In genomic region chr19:12794936-12795335, GRCh38 we compare ENCODE assay signal across 10 cellular contexts. TPM values are rescaled to one million over a fixed set of nuclear protein-coding genes. Genes with fewer than 3 reads are reported as not detected.
DNase-seq lines count a peak whose midpoint lies in the region; ATAC-seq and TF ChIP-seq lines count a peak whose summit lies in the region.
"Had no signal": no experiment of that assay in that cellular context is flagged by ENCODE, and none has a peak within 500 bp of the region (broad histone marks: within the 10 kb centered on the region; RNA-seq: fewer than 3 reads in every experiment).

No MANE protein-coding gene starts in this region.

- H4K8ac ChIP-seq in H9 (replicated peaks; ENCODE audit: insufficient read length, low read depth, low read length): no peak overlapping the region

- H4K20me1 ChIP-seq in H9 (ENCODE audit: control insufficient read depth, insufficient read depth, insufficient read length) (no peaks in the 10 kb centered on the region), smooth muscle cell (ENCODE audit: low read depth) (peaks cover 24% of the 10 kb centered on the region)

- H3K4me3 ChIP-seq in esophagus squamous epithelium (peak overlapping the region in 1 of 4 donors; percentile 89), smooth muscle cell (peak overlapping the region; percentile 4)

- no peak overlapping the region for H2BK12ac ChIP-seq in H9 (ENCODE audit: insufficient read length, low read depth, low read length)

- H3K36me3 ChIP-seq in esophagus squamous epithelium: peaks cover 0 to 34% (median 11%) of the 10 kb centered on the region in 3 donors
- no peaks in the 10 kb centered on the region for H3K36me3 ChIP-seq in smooth muscle cell (ENCODE audit: low read depth)

- H3K27me3 Mint-ChIP-seq in H9 (ENCODE audit: low read depth) (peaks cover 8% of the 10 kb centered on the region), WTC11 (ENCODE audit: low read depth) (peaks cover 32% of the 10 kb centered on the region)

- H3K9me3 ChIP-seq in H9 (ENCODE audit: control insufficient read depth, low read depth, low read length): no peaks in the 10 kb centered on the region
- H3K9me3 ChIP-seq in esophagus squamous epithelium: no peaks in the 10 kb centered on the region
- H3K9me3 ChIP-seq in smooth muscle cell (replicated peaks; ENCODE audit: low read depth): no peaks in the 10 kb centered on the region

- no CpG with 5 or more reads among the region's 9 CpGs for WGBS in H9 (ENCODE audit: extremely low coverage, insufficient read length, low lambda C conversion rate)
- 76 to 78% methylated on average over 8 to 9 of the region's 9 CpGs for WGBS in esophagus squamous epithelium, 2 donors
- 89% methylated on average over 9 of the region's 9 CpGs for WGBS in smooth muscle cell (ENCODE audit: low lambda C conversion rate)

- H4K5ac ChIP-seq in H9 (ENCODE audit: insufficient read length, low read depth, low read length): no peak overlapping the region

- H3K4me2 ChIP-seq in H9 (ENCODE audit: insufficient read depth, insufficient read length, low read length) (no peak overlapping the region), smooth muscle cell (peak overlapping the region; percentile 93)

- H3K27me3 ChIP-seq in H9 (ENCODE audit: insufficient read depth, low read length) (no peaks in the 10 kb centered on the region; the same call in 1 of the 2 replicates), esophagus squamous epithelium (no peaks in the 10 kb centered on the region), smooth muscle cell (ENCODE audit: low read depth) (no peaks in the 10 kb centered on the region)

- H2BK15ac ChIP-seq in H9 (ENCODE audit: low read depth, low read length): no peak overlapping the region

- H3K79me1 ChIP-seq in H9 (ENCODE audit: insufficient read depth, low read depth, low read length, poor library complexity, severe bottlenecking): peaks cover under 1% of the 10 kb centered on the region

- intact Hi-C loops in esophagus squamous epithelium (cut with DNase I): no loop called here

- POLR2A ChIA-PET in WTC11 (lab: Charles Lee): interaction anchor here (0.6 to 1.7 kb wide), 2 partner anchors 14 to 29 kb away, joined by 3 to 4 read pairs; no protein-coding TSS in a partner anchor

- H3K9me3 Mint-ChIP-seq in H9 (no peaks in the 10 kb centered on the region), WTC11 (no peaks in the 10 kb centered on the region)

- H3K23me2 ChIP-seq in H9 (ENCODE audit: insufficient read length, low read depth, low read length, poor library complexity, severe bottlenecking): peaks cover 34% of the 10 kb centered on the region

- CTCF ChIA-PET in WTC11 (lab: Charles Lee): interaction anchor here (0.5 to 14.0 kb wide), 10 partner anchors 11 to 72 kb away, joined by 4 to 341 read pairs (median 14); partner anchors contain the start of gene RNASEH2A

- H3K79me2 ChIP-seq in H9 (ENCODE audit: insufficient read depth, low read length) (no peaks in the 10 kb centered on the region), smooth muscle cell (ENCODE audit: low read depth) (peaks cover 20% of the 10 kb centered on the region)

- H3K18ac ChIP-seq in H9 (ENCODE audit: insufficient read length, low read depth, low read length): no peak overlapping the region

- H2BK120ac ChIP-seq in H9 (ENCODE audit: low read depth, low read length, poor library complexity, severe bottlenecking): no peak overlapping the region

- H3K4me1 Mint-ChIP-seq in H9 (peaks cover 27% of the 10 kb centered on the region in 2 experiments), WTC11 (peaks cover 28% of the 10 kb centered on the region)

- no peak overlapping the region for H3K14ac ChIP-seq in H9 (ENCODE audit: insufficient read depth, low read length)

- H3F3A ChIP-seq in smooth muscle cell (ENCODE audit: low read depth): peaks cover 30% of the 10 kb centered on the region

- H3K4ac ChIP-seq in H9 (ENCODE audit: low read depth, low read length): no peak overlapping the region

- TF ChIP-seq CTCF in H9 (conservative IDR thresholded peaks at IDR 0.05) (no peak), WTC11 (IDR thresholded peaks at IDR 0.05) (no peak), esophagus squamous epithelium (IDR thresholded peaks at IDR 0.05) (no peak), smooth muscle cell (IDR thresholded peaks at IDR 0.05; ENCODE audit: borderline replicate concordance, insufficient read depth, poor library complexity, severe bottlenecking) (no peak), GM20000 (IDR thresholded peaks at IDR 0.05; ENCODE audit: extremely low read depth, missing control alignments) (no peak)

- no peak overlapping the region for H2BK20ac ChIP-seq in H9 (ENCODE audit: low read depth, low read length, poor library complexity, severe bottlenecking)

- ATAC-seq in WTC11: no peak
- no peak for ATAC-seq in activated CD4-positive, CD25-positive, alpha-beta regulatory T cell treated with anti-CD3 and anti-CD28 coated beads, Interleukin-2, amount 50 U/mL, for 24 hours

- H3K27ac ChIP-seq in H9 (ENCODE audit: insufficient read length, low read depth, low read length) (no peak overlapping the region), esophagus squamous epithelium (peak overlapping the region; percentile 47 to 99 (median 99)), smooth muscle cell (ENCODE audit: low read depth) (peak overlapping the region; percentile 96)

- H3K9ac ChIP-seq in H9 (ENCODE audit: extremely low read depth, insufficient read length, low read length) (no peak overlapping the region), smooth muscle cell (ENCODE audit: low read depth) (no peak overlapping the region)

- TF ChIP-seq POLR2A in esophagus squamous epithelium (IDR thresholded peaks at IDR 0.05): no peak

- H3T11ph ChIP-seq in H9 (ENCODE audit: low read length): no peak overlapping the region

- no peak overlapping the region for H4K91ac ChIP-seq in H9 (ENCODE audit: insufficient read length, low read depth, low read length)

- no peaks in the 10 kb centered on the region; the same call in 1 of the 2 replicates for H3K4me1 ChIP-seq in H9 (ENCODE audit: insufficient read depth, low read length)
- peaks cover 21 to 52% (median 36%) of the 10 kb centered on the region in 3 donors for H3K4me1 ChIP-seq in esophagus squamous epithelium
- H3K4me1 ChIP-seq in smooth muscle cell (ENCODE audit: low read depth): peaks cover 9% of the 10 kb centered on the region

- H2AFZ ChIP-seq in H9 (ENCODE audit: low read length) (no peak overlapping the region), smooth muscle cell (ENCODE audit: low read depth) (no peak overlapping the region)

- no peak overlapping the region for H2BK5ac ChIP-seq in H9 (ENCODE audit: insufficient read length, low read length)

- DNase-seq in H9 (no peak), WTC11 (ENCODE audit: low spot score) (no peak), esophagus squamous epithelium (lab: John Stamatoyannopoulos, UW) (no peak), smooth muscle cell (lab: John Stamatoyannopoulos, UW; ENCODE audit: unreplicated experiment) (no peak), NCI-H345 (lab: John Stamatoyannopoulos, UW) (no peak), GM20000 (ENCODE audit: low spot score) (no peak)
- DNase-seq: cortex of kidney, SHP77 had no signal

- H3K27ac Mint-ChIP-seq in H9 (0 out of 7 replicates have a peak overlapping the region, but pooled peaks of 1 of the 3 experiments have one; percentile 46), WTC11 (no peak overlapping the region)

- H3K36me3 Mint-ChIP-seq in H9 (ENCODE audit: insufficient read depth in 1 of 3, low read depth in 3 of 3) (peaks cover 11 to 31% (median 26%) of the 10 kb centered on the region in 3 experiments; a peak in 6 of 7 replicates), WTC11 (peaks cover 15% of the 10 kb centered on the region)

- H3K4me3 Mint-ChIP-seq in H9 (peak overlapping the region; percentile 54 to 78; a peak in 3 of 5 replicates), WTC11 (peak overlapping the region; percentile 59; the same call in 1 of the 2 replicates)

- no peak overlapping the region for H3K56ac ChIP-seq in H9 (ENCODE audit: insufficient read length, low read depth, low read length)

- H2AK5ac ChIP-seq in H9 (ENCODE audit: insufficient read length, low read length): no peak overlapping the region

- H3K23ac ChIP-seq in H9 (ENCODE audit: insufficient read length, low read depth, low read length): no peak overlapping the region

RNA-seq across cellular contexts. Expression of gene JUNB, which starts 3.6 kb away (rescaled TPM):
- total RNA-seq in H9 (2021): 15.9 and 18.0 TPM in 2 replicates
- total RNA-seq in WTC11 (2021): 6.6 to 11.5 TPM (median 10.2 TPM) in 3 replicates
- 100 to 1,000 TPM; 260 to 945 (median 388) TPM for total RNA-seq in esophagus squamous epithelium
- 687 and 756 TPM in 2 replicates for total RNA-seq in smooth muscle cell
- polyA plus RNA-seq in smooth muscle cell: 1,281 and 1,575 TPM in 2 replicates

RNA-seq across cellular contexts. Expression of gene PRDX2, which starts 6.7 kb away (rescaled TPM):
- total RNA-seq in H9 (2021) (468 and 485 TPM in 2 replicates), WTC11 (2021) (378 to 447 TPM (median 447 TPM) in 3 replicates), esophagus squamous epithelium (100 to 1,000 TPM; 211 to 436 (median 345) TPM), smooth muscle cell (351 and 400 TPM in 2 replicates)
- 371 and 391 TPM in 2 replicates for polyA plus RNA-seq in smooth muscle cell

RNA-seq across cellular contexts. Expression of gene THSD8, which starts 6.9 kb away (rescaled TPM):
- total RNA-seq in H9 (2021) (45.8 and 48.1 TPM in 2 replicates), WTC11 (2021) (30.1 to 50.2 TPM (median 47.0 TPM) in 3 replicates), esophagus squamous epithelium (not detected), smooth muscle cell (not detected in 2 replicates)
- 8.0 and 10.1 TPM in 2 replicates for polyA plus RNA-seq in smooth muscle cell
- total RNA-seq: HT1080 had no signal

RNA-seq across cellular contexts. Expression of gene RNASEH2A, which starts 11.4 kb away (rescaled TPM):
- total RNA-seq in H9 (2021): 79.5 and 86.0 TPM in 2 replicates
- total RNA-seq in WTC11 (2021): 71.3 to 78.2 TPM (median 72.9 TPM) in 3 replicates
- 10 to 100 TPM in 3 of 4 donors, 1 to 10 TPM in 1; 7.1 to 19.2 (median 14.9) TPM for total RNA-seq in esophagus squamous epithelium
- total RNA-seq in smooth muscle cell: 8.7 and 15.7 TPM in 2 replicates
- polyA plus RNA-seq in smooth muscle cell: 34.8 and 34.9 TPM in 2 replicates

RNA-seq across cellular contexts. Expression of gene HOOK2, which starts 19.6 kb away (rescaled TPM):
- total RNA-seq in H9 (2021) (56.8 and 64.7 TPM in 2 replicates), WTC11 (2021) (70.0 to 83.3 TPM (median 81.4 TPM) in 3 replicates), esophagus squamous epithelium (10 to 100 TPM; 41.4 to 76.5 (median 61.6) TPM), smooth muscle cell (16.7 and 20.5 TPM in 2 replicates)
- polyA plus RNA-seq in smooth muscle cell: 14.6 and 48.3 TPM in 2 replicates

Comparison
In these comparisons a context has a peak if more than half of its experiments do, and no peak if none do; other contexts are left out.
1. RNA of gene JUNB, which starts 3.6 kb away (total RNA-seq): 687 to 756 TPM in smooth muscle cell and 260 to 945 TPM in esophagus squamous epithelium; 15.9 to 18.0 TPM in H9 and 6.6 to 11.5 TPM in WTC11; every median in the first group is over 10 times any median in the second.
2. RNA of gene THSD8, which starts 6.9 kb away (total RNA-seq): 45.8 to 48.1 TPM in H9 and 30.1 to 50.2 TPM in WTC11; not detected in esophagus squamous epithelium and not detected in smooth muscle cell; every median in the first group is over 10 times any median in the second.